In genomic region chr5:115460476-115460875, GRCh38 we compare ENCODE assay signal across 7 cellular contexts.
A peak's percentile ranks its signal among the peaks of the same experiment; 100 is the strongest.
DNase-seq lines count a peak whose midpoint lies in the region; ATAC-seq and TF ChIP-seq lines count a peak whose summit lies in the region.

No MANE protein-coding gene starts in this region.

- H3K27me3 ChIP-seq in H9 (ENCODE audit: insufficient read depth, low read length), result no peaks in the 10 kb centered on the region

- H3K27ac Mint-ChIP-seq in H9, result no peak overlapping the region

- no peak overlapping the region for H2AFZ ChIP-seq in H9 (ENCODE audit: low read length)

- H3K9ac ChIP-seq in H9 (ENCODE audit: extremely low read depth, insufficient read length, low read length), result no peak overlapping the region

- no peak overlapping the region for H2BK120ac ChIP-seq in H9 (ENCODE audit: low read depth, low read length, poor library complexity, severe bottlenecking)

- no peaks in the 10 kb centered on the region; a peak in 1 of 5 replicates for H3K9me3 Mint-ChIP-seq in H9

- H3T11ph ChIP-seq in H9 (ENCODE audit: low read length), result no peak overlapping the region

- H3K4me2 ChIP-seq in H9 (ENCODE audit: insufficient read depth, insufficient read length, low read length), result no peak overlapping the region

- no peaks in the 10 kb centered on the region for H3K79me1 ChIP-seq in H9 (ENCODE audit: insufficient read depth, low read depth, low read length, poor library complexity, severe bottlenecking)

- peaks cover 4 to 10% of the 10 kb centered on the region in 2 experiments; a peak in 3 of 4 replicates for H3K4me1 Mint-ChIP-seq in H9

- no peak overlapping the region for H2AK5ac ChIP-seq in H9 (ENCODE audit: insufficient read length, low read length)

- H3K36me3 Mint-ChIP-seq in H9 (ENCODE audit: insufficient read depth in 1 of 3, low read depth in 3 of 3), result no peaks in the 10 kb centered on the region

- ATAC-seq in GM18517 (IDR thresholded peaks at IDR 0.05; ENCODE audit: unreplicated experiment) (peak; percentile 70), HG03342 (IDR thresholded peaks at IDR 0.05; ENCODE audit: unreplicated experiment) (no peak)

- H4K91ac ChIP-seq in H9 (ENCODE audit: insufficient read length, low read depth, low read length), result no peak overlapping the region

- no peak overlapping the region for H2BK5ac ChIP-seq in H9 (ENCODE audit: insufficient read length, low read length)

- no peak overlapping the region for H3K4ac ChIP-seq in H9 (ENCODE audit: low read depth, low read length)

- H4K5ac ChIP-seq in H9 (ENCODE audit: insufficient read length, low read depth, low read length), result no peak overlapping the region

- H3K56ac ChIP-seq in H9 (ENCODE audit: insufficient read length, low read depth, low read length), result no peak overlapping the region

- no peaks in the 10 kb centered on the region for H3K9me3 ChIP-seq in H9 (ENCODE audit: control insufficient read depth, low read depth, low read length)

- H3K27me3 Mint-ChIP-seq in H9 (ENCODE audit: low read depth), result no peaks in the 10 kb centered on the region

- no peak for TF ChIP-seq CTCF in H9 (conservative IDR thresholded peaks at IDR 0.05)

- H3K18ac ChIP-seq in H9 (ENCODE audit: insufficient read length, low read depth, low read length), result no peak overlapping the region

- H3K14ac ChIP-seq in H9 (ENCODE audit: insufficient read depth, low read length), result no peak overlapping the region

- DNase-seq in HCEC 1CT (peak; percentile 96), NOMO-1 treated with DMSO at 0.1 percent for 48 hours (lab: John Stamatoyannopoulos, UW; ENCODE audit: unreplicated experiment) (peak; percentile 44), glomerular visceral epithelial cell (ENCODE audit: extremely low spot score) (peak; percentile 72), H9 (no peak), midbrain (lab: John Stamatoyannopoulos, UW) (no peak)

- H3K4me1 ChIP-seq in H9 (ENCODE audit: insufficient read depth, low read length), result peaks cover 5% of the 10 kb centered on the region; the same call in 1 of the 2 replicates

- H2BK20ac ChIP-seq in H9 (ENCODE audit: low read depth, low read length, poor library complexity, severe bottlenecking), result no peak overlapping the region

- H3K4me3 Mint-ChIP-seq in H9, result no peak overlapping the region

- H3K79me2 ChIP-seq in H9 (ENCODE audit: insufficient read depth, low read length), result no peaks in the 10 kb centered on the region

- H4K20me1 ChIP-seq in H9 (ENCODE audit: control insufficient read depth, insufficient read depth, insufficient read length), result no peaks in the 10 kb centered on the region

- H4K8ac ChIP-seq in H9 (replicated peaks; ENCODE audit: insufficient read length, low read depth, low read length), result no peak overlapping the region

- H3K23me2 ChIP-seq in H9 (ENCODE audit: insufficient read length, low read depth, low read length, poor library complexity, severe bottlenecking), result no peaks in the 10 kb centered on the region

- no peak overlapping the region for H2BK15ac ChIP-seq in H9 (ENCODE audit: low read depth, low read length)

- H2BK12ac ChIP-seq in H9 (ENCODE audit: insufficient read length, low read depth, low read length), result no peak overlapping the region

- no peak overlapping the region for H3K27ac ChIP-seq in H9 (ENCODE audit: insufficient read length, low read depth, low read length)

- no peak overlapping the region for H3K23ac ChIP-seq in H9 (ENCODE audit: insufficient read length, low read depth, low read length)

- no CpG with 5 or more reads among the region's 2 CpGs for WGBS in H9 (ENCODE audit: extremely low coverage, insufficient read length, low lambda C conversion rate)

Comparison
In these comparisons a context has a peak if more than half of its experiments do, and no peak if none do; other contexts are left out.
1. DNase-seq: peak in HCEC 1CT (single experiment), NOMO-1 treated with DMSO at 0.1 percent for 48 hours (single experiment) and glomerular visceral epithelial cell (single experiment); none in H9 (single experiment) and midbrain (single experiment).